ENCODE assay signal across 21 cellular contexts in genomic region chr1:160192234-160192633, GRCh38. TPM values are rescaled to one million over a fixed set of nuclear protein-coding genes. Genes with fewer than 3 reads are reported as not detected.
DNase-seq lines count a peak whose midpoint lies in the region; ATAC-seq, FAIRE-seq and TF ChIP-seq lines count a peak whose summit lies in the region.
"Had no signal": no experiment of that assay in that cellular context is flagged by ENCODE, and none has a peak within 500 bp of the region (broad histone marks: within the 10 kb centered on the region; RNA-seq: fewer than 3 reads in every experiment).

No MANE protein-coding gene starts in this region.

- no peak overlapping the region for H3K27ac ChIP-seq in H1 (ENCODE audit: low read depth, low read length)
- peak overlapping the region; percentile 88 for H3K27ac ChIP-seq in psoas muscle
- H3K27ac ChIP-seq: SJSA1 had no signal

- FAIRE-seq in H1 (lab: Jason Lieb, UNC) = no peak
- FAIRE-seq: A549 had no signal

- TF ChIP-seq POLR2A in H1 (IDR thresholded peaks at IDR 0.05; ENCODE audit: control extremely low read depth in 1 of 2, low read depth in 2 of 2, low read length in 2 of 2) = no peak

- intact Hi-C loops in psoas muscle (cut with DNase I) = loop anchor here (2.0 to 5.0 kb wide), 4 partner anchors 27 to 99 kb away; partner anchors contain the start of gene ATP1A2 (in 1 of the 2)

- H2BK5ac ChIP-seq in H1 (ENCODE audit: low read depth, low read length) = peak overlapping the region; percentile 40; the same call in 1 of the 2 replicates

- no peak overlapping the region for H3K23ac ChIP-seq in H1 (ENCODE audit: insufficient read length)

- H2BK20ac ChIP-seq in H1 (ENCODE audit: low read length) = peak overlapping the region; percentile 83; the same call in 1 of the 2 replicates

- no peak overlapping the region for H2AFZ ChIP-seq in H1 (ENCODE audit: low read length)

- H3K4me3 ChIP-seq in H7 (ENCODE audit: insufficient read depth, low read depth, low read length) (no peak overlapping the region), H1 (ENCODE audit: extremely low read depth in 1 of 4, insufficient read depth in 2 of 4, low read depth in 3 of 4, low read length in 4 of 4) (no peak overlapping the region), psoas muscle (peak overlapping the region; percentile 75)
- H3K4me3 ChIP-seq: A549, GM12878, SJSA1 had no signal

- no peaks in the 10 kb centered on the region for H3K79me2 ChIP-seq in H1 (ENCODE audit: control insufficient read depth in 1 of 2, insufficient read depth in 2 of 2, low read length in 2 of 2)

- H3K4me1 ChIP-seq in H1 (replicated peaks in 1 of 4; ENCODE audit: control insufficient read depth in 3 of 4, insufficient read depth in 4 of 4, low read length in 3 of 4) = peaks cover 3 to 26% (median 8%) of the 10 kb centered on the region in 4 experiments; a peak in 6 of 7 replicates
- H3K4me1 ChIP-seq in psoas muscle = peaks cover 47% of the 10 kb centered on the region

- H2AK5ac ChIP-seq in H1 (ENCODE audit: low read depth, low read length) = 0 out of 2 replicates have a peak overlapping the region, but pooled peaks have one; percentile 91

- H4K20me1 ChIP-seq in H1 (replicated peaks in 1 of 2; ENCODE audit: control insufficient read depth in 1 of 2, insufficient read depth in 2 of 2, low read length in 2 of 2) = peaks cover 0 to 9% of the 10 kb centered on the region in 2 experiments

- CTCF ChIA-PET in H1 (lab: Charles Lee; ENCODE audit: partially characterized antibody) = interaction anchor here (1.2 to 8.6 kb wide), 19 partner anchors 11 to 184 kb away, joined by 3 to 195 read pairs (median 13); partner anchors contain the start of genes ATP1A2 and PEA15

- H3K18ac ChIP-seq in H1 (ENCODE audit: extremely low read depth, low read length) = no peak overlapping the region

- peaks cover 4% of the 10 kb centered on the region; the same call in 1 of the 2 replicates for H3K79me1 ChIP-seq in H1 (ENCODE audit: low read depth, low read length)

- no peak for TF ChIP-seq RAD21 in H1 (IDR thresholded peaks at IDR 0.05 in 1 of 2, conservative IDR thresholded peaks at IDR 0.05 in 1 of 2; ENCODE audit: low read depth in 2 of 2, low read length in 2 of 2)

- no peak overlapping the region for H4K5ac ChIP-seq in H1 (ENCODE audit: insufficient read length, low read depth, low read length)

- no peak overlapping the region for H2BK120ac ChIP-seq in H1 (replicated peaks; ENCODE audit: low read depth, low read length)

- H3K36me3 ChIP-seq in H7 (replicated peaks; ENCODE audit: control insufficient read depth, insufficient read depth, low read length) = no peaks in the 10 kb centered on the region
- H3K36me3 ChIP-seq in H1 (ENCODE audit: control insufficient read depth in 2 of 4, insufficient read depth in 4 of 4, low read length in 3 of 4) = no peaks in the 10 kb centered on the region; a peak in 1 of 8 replicates
- peaks cover 0 to 29% of the 10 kb centered on the region in 2 donors for H3K36me3 ChIP-seq in psoas muscle (ENCODE audit: insufficient read depth in 1 of 2, low read depth in 1 of 2)
- H3K36me3 ChIP-seq: BE2C, SJSA1 had no signal

- H3K4ac ChIP-seq in H1 (replicated peaks; ENCODE audit: insufficient read length, low read depth, low read length) = no peak overlapping the region

- H4K91ac ChIP-seq in H1 (replicated peaks; ENCODE audit: insufficient read length, low read length) = peak overlapping the region; percentile 49

- H3K14ac ChIP-seq in H1 (ENCODE audit: insufficient read length) = no peak overlapping the region

- H4K8ac ChIP-seq in H1 (ENCODE audit: extremely low read depth, insufficient read depth, low read length) = no peak overlapping the region; the same call in 1 of the 2 replicates

- TF ChIP-seq EP300 in H1 (IDR thresholded peaks at IDR 0.05; ENCODE audit: borderline replicate concordance in 1 of 2, low read depth in 2 of 2, low read length in 2 of 2) = no peak

- H3K27me3 ChIP-seq in H7 (ENCODE audit: control insufficient read depth, insufficient read depth, low read length) = no peaks in the 10 kb centered on the region; the same call in 1 of the 2 replicates
- no peaks in the 10 kb centered on the region; a peak in 1 of 7 replicates for H3K27me3 ChIP-seq in H1 (replicated peaks in 1 of 4; ENCODE audit: control insufficient read depth in 3 of 4, extremely low read depth in 1 of 4, insufficient read depth in 3 of 4, low read length in 3 of 4)
- no peaks in the 10 kb centered on the region for H3K27me3 ChIP-seq in psoas muscle (ENCODE audit: insufficient read depth in 3 of 3, low read length in 2 of 3)
- H3K27me3 ChIP-seq: BE2C, SJSA1 had no signal

- POLR2A ChIA-PET in H1 (lab: Charles Lee; ENCODE audit: partially characterized antibody) = interaction anchor here (1.0 to 5.9 kb wide), 9 partner anchors 10 to 92 kb away, joined by 3 to 61 read pairs (median 5); partner anchors contain the start of genes PEA15 and PEX19

- TF ChIP-seq CTCF in H1 (IDR thresholded peaks at IDR 0.05; ENCODE audit: control extremely low read depth in 1 of 3, insufficient read depth in 1 of 3, low read depth in 1 of 3, low read length in 3 of 3) (no peak), psoas muscle (IDR thresholded peaks at IDR 0.05) (no peak)

- 0 out of 2 replicates have a peak overlapping the region, but pooled peaks have one; percentile 55 for H2BK15ac ChIP-seq in H1 (ENCODE audit: low read length)

- H2BK12ac ChIP-seq in H1 (ENCODE audit: low read depth, low read length) = peak overlapping the region; percentile 98

- H3K9ac ChIP-seq in H1 (replicated peaks in 1 of 4; ENCODE audit: extremely low read depth in 1 of 4, low read depth in 3 of 4, low read length in 3 of 4) = no peak overlapping the region

- peak; percentile 15 for DNase-seq in H7
- peak; percentile 5 for DNase-seq in LoVo (ENCODE audit: low spot score)
- DNase-seq in H1 (ENCODE audit: low read depth in 1 of 2, low spot score in 2 of 2) = no peak
- no peak for DNase-seq in psoas muscle
- no peak for DNase-seq in T-helper 2 cell
- DNase-seq in activated CD8-positive, alpha-beta memory T cell treated with anti-CD3 and anti-CD28 coated beads, Interleukin-2, amount 50 U/mL, for 48 hours = no peak
- DNase-seq in kidney glomerular epithelial cell (lab: John Stamatoyannopoulos, UW) = no peak
- DNase-seq: BE2C, DMS79, GOT3, KG1, NCI-H1694 treated with DMSO at 0.1 percent for 48 hours, NCI-H2081 treated with DMSO at 0.1 percent for 48 hours, NCI-H2171 treated with DMSO at 0.1 percent for 48 hours, NCI-H524 treated with DMSO at 0.1 percent for 48 hours, OCI-M1 had no signal

- H3K4me2 ChIP-seq in H1 (ENCODE audit: insufficient read depth in 1 of 2, low read depth in 2 of 2, low read length in 2 of 2) = no peak overlapping the region

- no peak overlapping the region for H3K56ac ChIP-seq in H1 (replicated peaks; ENCODE audit: insufficient read length, low read depth, low read length)

- H3K9me3 ChIP-seq in H1 (ENCODE audit: insufficient read depth in 2 of 2, low read depth in 1 of 2, low read length in 1 of 2) = no peaks in the 10 kb centered on the region
- H3K9me3 ChIP-seq in psoas muscle = no peaks in the 10 kb centered on the region
- H3K9me3 ChIP-seq: A549, BE2C, SJSA1 had no signal

- H3K23me2 ChIP-seq in H1 (ENCODE audit: low read depth, low read length) = peaks cover 10% of the 10 kb centered on the region

- ATAC-seq in psoas muscle (no peak), GM19023 (IDR thresholded peaks at IDR 0.05; ENCODE audit: unreplicated experiment) (no peak)

TF ChIP-seq in H1, 55 proteins besides CTCF, POLR2A, EP300 and RAD21 (continues in another document):
- TF ChIP-seq SIN3A (conservative IDR thresholded peaks at IDR 0.05 in 1 of 2, IDR thresholded peaks at IDR 0.05 in 1 of 2; ENCODE audit: low read depth in 1 of 2, low read length in 2 of 2) = no peak
- no peak for TF ChIP-seq CBX5 (IDR thresholded peaks at IDR 0.05; ENCODE audit: low read depth, low read length)

RNA-seq across cellular contexts. Expression of gene CASQ1, which starts 1.9 kb away (rescaled TPM):
- total RNA-seq in H7 (2014; rRNA removed; shearing (Covaris generic)) = 4.2 and 4.4 TPM in 2 replicates
- 0.80 and 1.1 TPM in 2 replicates for total RNA-seq in H1 (2021; fragmentation: NEBNext Ultra II Directional; extraction: Animal tissue kit (Norgen Biotek cat#: 25700))
- 1.3 and 1.4 TPM in 2 replicates for polyA plus RNA-seq in H1 (2011; rRNA removed)
- polyA plus RNA-seq in H1 (2011; cell fraction: cytosol; rRNA removed) = 1.5 TPM
- 1.4 TPM for polyA plus RNA-seq in H1 (2011; cell fraction: nucleus; rRNA removed)
- 0.72 to 1.6 TPM (median 1.0 TPM) in 4 replicates for polyA plus RNA-seq in H1 (2012, experiment 1 of 2)
- 0.66 TPM for polyA plus RNA-seq in H1 (2012, experiment 2 of 2)
- 1.4 TPM for polyA plus RNA-seq in H1 (2013, experiment 1 of 2)
- polyA plus RNA-seq in H1 (2013, experiment 2 of 2) = 1.7 TPM
- polyA minus RNA-seq in H1 (2011; rRNA and poly(A)+ RNA removed) = 0.41 and 1.4 TPM in 2 replicates
- polyA minus RNA-seq in H1 (2011; cell fraction: cytosol; rRNA and poly(A)+ RNA removed) = 0.59 TPM
- not detected for polyA minus RNA-seq in H1 (2011; cell fraction: nucleus; rRNA and poly(A)+ RNA removed)
- total RNA-seq in psoas muscle = 100 to 1,000 TPM; 399 to 903 (median 583) TPM
- polyA plus RNA-seq in psoas muscle = 100 to 1,000 TPM; 171 to 412 (median 329) TPM
- total RNA-seq: SJSA1 had no signal

RNA-seq across cellular contexts. Expression of gene PEA15, which starts 12.9 kb away (rescaled TPM):
- total RNA-seq in H7 (2014; rRNA removed; shearing (Covaris generic)) = 75.6 and 81.4 TPM in 2 replicates
- 75.1 and 78.8 TPM in 2 replicates for total RNA-seq in H1 (2021; fragmentation: NEBNext Ultra II Directional; extraction: Animal tissue kit (Norgen Biotek cat#: 25700))
- polyA plus RNA-seq in H1 (2011; rRNA removed) (68.2 and 71.3 TPM in 2 replicates), psoas muscle (100 to 1,000 TPM in 1 of 3 donors, 10 to 100 TPM in 2; 83.4 to 111 (median 95.9) TPM)
- 97.2 TPM for polyA plus RNA-seq in H1 (2011; cell fraction: cytosol; rRNA removed)
- 65.2 TPM for polyA plus RNA-seq in H1 (2011; cell fraction: nucleus; rRNA removed)
- polyA plus RNA-seq in H1 (2012, experiment 1 of 2) = 56.1 to 71.9 TPM (median 69.0 TPM) in 4 replicates
- 67.9 TPM for polyA plus RNA-seq in H1 (2012, experiment 2 of 2)
- 109 TPM for polyA plus RNA-seq in H1 (2013, experiment 1 of 2)
- 115 TPM for polyA plus RNA-seq in H1 (2013, experiment 2 of 2)
- polyA minus RNA-seq in H1 (2011; rRNA and poly(A)+ RNA removed) = 77.4 and 108 TPM in 2 replicates
- polyA minus RNA-seq in H1 (2011; cell fraction: cytosol; rRNA and poly(A)+ RNA removed) = 29.1 TPM
- 35.7 TPM for polyA minus RNA-seq in H1 (2011; cell fraction: nucleus; rRNA and poly(A)+ RNA removed)
- total RNA-seq in psoas muscle = 100 to 1,000 TPM in 2 of 4 donors, 10 to 100 TPM in 2; 51.2 to 232 (median 95.8) TPM

RNA-seq across cellular contexts. Expression of gene ATP1A4, which starts 40.8 kb away (rescaled TPM):
- 0.73 and 0.74 TPM in 2 replicates for total RNA-seq in H7 (2014; rRNA removed; shearing (Covaris generic))
- total RNA-seq in H1 (2021; fragmentation: NEBNext Ultra II Directional; extraction: Animal tissue kit (Norgen Biotek cat#: 25700)) = 0.57 and 0.61 TPM in 2 replicates
- polyA plus RNA-seq in H1 (2011; rRNA removed) (0.48 and 0.80 TPM in 2 replicates), psoas muscle (1 to 10 TPM in 1 of 3 donors, under 1 TPM in 2; 0.03 to 1.3 (median 0.13) TPM)
- 0.62 TPM for polyA plus RNA-seq in H1 (2011; cell fraction: cytosol; rRNA removed)
- 1.1 TPM for polyA plus RNA-seq in H1 (2011; cell fraction: nucleus; rRNA removed)
- polyA plus RNA-seq in H1 (2012, experiment 1 of 2) = 0.39 to 0.72 TPM (median 0.42 TPM) in 4 replicates
- 0.09 TPM for polyA plus RNA-seq in H1 (2012, experiment 2 of 2)
- 0.51 TPM for polyA plus RNA-seq in H1 (2013, experiment 1 of 2)
- polyA plus RNA-seq in H1 (2013, experiment 2 of 2) = 0.53 TPM
- 0.44 and 0.63 TPM in 2 replicates for polyA minus RNA-seq in H1 (2011; rRNA and poly(A)+ RNA removed)
- 0.66 TPM for polyA minus RNA-seq in H1 (2011; cell fraction: cytosol; rRNA and poly(A)+ RNA removed)
- 0.40 TPM for polyA minus RNA-seq in H1 (2011; cell fraction: nucleus; rRNA and poly(A)+ RNA removed)
- 1 to 10 TPM in 1 of 4 donors, under 1 TPM in 3; 0.07 to 2.0 (median 0.38) TPM for total RNA-seq in psoas muscle
- total RNA-seq: Right ventricle myocardium inferior, SJSA1 had no signal
- polyA plus RNA-seq: A549 had no signal

Comparison
In these comparisons a context has a peak if more than half of its experiments do, and no peak if none do; other contexts are left out.
1. DNase-seq: peak in H7 (single experiment) and LoVo (single experiment); none in H1 (0 of 2), psoas muscle (0 of 2), T-helper 2 cell (0 of 5), activated CD8-positive, alpha-beta memory T cell treated with anti-CD3 and anti-CD28 coated beads, Interleukin-2, amount 50 U/mL, for 48 hours (single experiment) and kidney glomerular epithelial cell (single experiment).
2. RNA of gene CASQ1, which starts 1.9 kb away (total RNA-seq): 399 to 903 TPM in psoas muscle; 4.2 to 4.4 TPM in H7 and 0.80 to 1.1 TPM in H1; every median in the first group is over 10 times any median in the second.